ENCODE assay signal across 1 cellular context in the genomic region with DNA sequence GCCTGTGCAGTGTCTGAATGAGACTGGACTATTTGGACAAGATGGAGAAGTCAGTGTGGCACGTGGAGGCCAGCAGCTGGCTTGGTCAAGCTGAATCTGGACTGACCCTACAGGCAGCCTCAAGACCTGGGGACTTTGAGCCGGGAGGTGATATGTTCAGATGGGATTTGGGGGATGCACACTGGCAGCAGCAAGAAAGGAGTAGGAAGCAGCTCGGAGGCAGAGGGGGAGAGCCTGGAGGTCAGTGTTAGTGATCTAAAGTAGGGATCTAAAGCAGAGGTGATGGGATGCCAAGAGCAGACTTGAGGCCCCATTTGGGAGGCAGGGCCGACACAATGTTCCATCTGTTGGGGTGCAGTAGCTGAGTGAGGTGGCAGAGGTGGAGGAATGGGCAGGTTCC.
TF ChIP-seq lines count a peak whose summit lies in the region.

No MANE protein-coding gene starts in this region.

TF ChIP-seq in HepG2, 621 proteins besides CTCF, POLR2A, EP300 and RAD21 (continued from another document):
- TF ChIP-seq, protein P1, sequence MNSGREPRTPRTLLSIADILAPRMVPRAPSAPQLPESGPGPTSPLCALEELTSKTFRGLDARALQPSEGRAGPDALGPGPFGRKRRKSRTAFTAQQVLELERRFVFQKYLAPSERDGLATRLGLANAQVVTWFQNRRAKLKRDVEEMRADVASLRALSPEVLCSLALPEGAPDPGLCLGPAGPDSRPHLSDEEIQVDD (CRISPR knock-in tag; IDR thresholded peaks at IDR 0.05; ENCODE audit: borderline replicate concordance): no peak
